In genomic region chr5:16552666-16553343, GRCh38 we compare ENCODE assay signal across 8 cellular contexts.
A peak's percentile ranks its signal among the peaks of the same experiment; 100 is the strongest.
DNase-seq lines count a peak whose midpoint lies in the region; ATAC-seq and TF ChIP-seq lines count a peak whose summit lies in the region.

No MANE protein-coding gene starts in this region.

- H3K36me3 Mint-ChIP-seq in activated naive CD8-positive, alpha-beta T cell = peaks cover 2% of the 10 kb centered on the region

- H3K4me1 ChIP-seq in DND-41 (ENCODE audit: insufficient read depth, low read length) (no peaks in the 10 kb centered on the region), cardiac muscle cell (ENCODE audit: low read depth) (peaks cover 3% of the 10 kb centered on the region)

- no peaks in the 10 kb centered on the region for H3K27me3 Mint-ChIP-seq in activated naive CD8-positive, alpha-beta T cell

- CTCF ChIA-PET in RWPE1 (lab: Yijun Ruan, JAX) = interaction anchor here (0.6 to 1.4 kb wide), 17 partner anchors 8 to 1719 kb away, joined by 3 to 19 read pairs (median 4); no protein-coding TSS in a partner anchor

- peak; percentile 59 for TF ChIP-seq CTCF in DND-41 (IDR thresholded peaks at IDR 0.05; ENCODE audit: borderline replicate concordance, extremely low read depth, low read length, poor library complexity, severe bottlenecking)
- peak; percentile 90 for TF ChIP-seq CTCF in RWPE1 (conservative IDR thresholded peaks at IDR 0.05; ENCODE audit: low read depth)
- TF ChIP-seq CTCF in cardiac muscle cell (IDR thresholded peaks at IDR 0.05; ENCODE audit: low read depth, low read length) = peak; percentile 96

- H4K20me1 ChIP-seq in DND-41 (ENCODE audit: insufficient read depth, low read length) = no peaks in the 10 kb centered on the region

- H3K4me1 Mint-ChIP-seq in activated naive CD8-positive, alpha-beta T cell (ENCODE audit: low read depth) = peaks cover 61% of the 10 kb centered on the region

- H3K9ac ChIP-seq in DND-41 (ENCODE audit: low read depth, low read length) = no peak overlapping the region

- no peaks in the 10 kb centered on the region for H3K27me3 ChIP-seq in DND-41 (ENCODE audit: insufficient read depth, low read length, poor library complexity)
- H3K27me3 ChIP-seq in cardiac muscle cell = no peaks in the 10 kb centered on the region

- peak; percentile 52 for DNase-seq in DND-41
- DNase-seq in RWPE1 (ENCODE audit: low spot score) = peak; percentile 74
- DNase-seq in cardiac muscle cell (ENCODE audit: low read depth in 1 of 2, low spot score in 1 of 2) = peak; percentile 74 to 89
- DNase-seq in renal cortical epithelial cell (ENCODE audit: low read depth) = peak; percentile 72
- no peak for DNase-seq in GF-D8 (lab: John Stamatoyannopoulos, UW)

- ATAC-seq in DND-41 (ENCODE audit: insufficient read depth, low read depth) (peak; percentile 81), GM21423 (IDR thresholded peaks at IDR 0.05; ENCODE audit: unreplicated experiment) (peak; percentile 85), HG03575 (IDR thresholded peaks at IDR 0.05; ENCODE audit: extremely low read depth, insufficient number of reproducible peaks, low FRiP score, unreplicated experiment) (peak; percentile 82)

- peak overlapping the region; percentile 46 for H3K27ac Mint-ChIP-seq in activated naive CD8-positive, alpha-beta T cell

- no peaks in the 10 kb centered on the region for H3K9me3 Mint-ChIP-seq in activated naive CD8-positive, alpha-beta T cell (ENCODE audit: low read depth)

- H3K4me3 Mint-ChIP-seq in activated naive CD8-positive, alpha-beta T cell = no peak overlapping the region

- POLR2A ChIA-PET in RWPE1 (lab: Yijun Ruan, JAX; ENCODE audit: low non-redundant PET) = no interaction called here

- H2AFZ ChIP-seq in DND-41 (ENCODE audit: low read depth, low read length) = no peak overlapping the region

- no peaks in the 10 kb centered on the region for H3K9me3 ChIP-seq in DND-41 (ENCODE audit: insufficient read depth, low read length, severe bottlenecking)
- H3K9me3 ChIP-seq in cardiac muscle cell (ENCODE audit: low read depth) = no peaks in the 10 kb centered on the region

- no peaks in the 10 kb centered on the region for H3K79me2 ChIP-seq in DND-41 (ENCODE audit: insufficient read depth, low read length)

- no peak overlapping the region for H3K27ac ChIP-seq in DND-41 (ENCODE audit: low read length)
- H3K27ac ChIP-seq in RWPE1 = no peak overlapping the region
- H3K27ac ChIP-seq in cardiac muscle cell = no peak overlapping the region

- H3K4me2 ChIP-seq in DND-41 (ENCODE audit: insufficient read depth, low read length) = no peak overlapping the region

- H3K36me3 ChIP-seq in DND-41 (ENCODE audit: insufficient read depth, low read length) (no peaks in the 10 kb centered on the region), cardiac muscle cell (no peaks in the 10 kb centered on the region)

- H3K4me3 ChIP-seq in DND-41 (ENCODE audit: low read depth in 1 of 2, low read length in 2 of 2) (no peak overlapping the region), cardiac muscle cell (no peak overlapping the region)
